28 cellular contexts compared by ENCODE assay signal in genomic region chr11:17792161-17792560, GRCh38. TPM values are rescaled to one million over a fixed set of nuclear protein-coding genes. Genes with fewer than 3 reads are reported as not detected.
"Had no signal": no experiment of that assay in that cellular context is flagged by ENCODE, and none has a peak within 500 bp of the region (broad histone marks: within the 10 kb centered on the region; RNA-seq: fewer than 3 reads in every experiment).

No MANE protein-coding gene starts in this region.

- H3K27ac ChIP-seq: breast epithelium, Peyer's patch, RWPE1, SJCRH30 had no signal

- H3K4me1 ChIP-seq: breast epithelium, Peyer's patch had no signal

- H3K27me3 ChIP-seq: breast epithelium, MG63, Peyer's patch, SJCRH30 had no signal

- H3K36me3 ChIP-seq: breast epithelium, MG63, Peyer's patch, SJCRH30 had no signal

- DNase-seq: activated CD4-positive, alpha-beta T cell treated with anti-CD3 and anti-CD28 coated beads for 4 hours; activated CD8-positive, alpha-beta memory T cell treated with anti-CD3 and anti-CD28 coated beads, Interleukin-2, amount 50 U/mL, for 4 hours; activated CD8-positive, alpha-beta T cell treated with anti-CD3 and anti-CD28 coated beads for 36 hours; activated naive CD4-positive, alpha-beta T cell; activated T-cell treated with anti-CD3 and anti-CD28 coated beads, Interleukin-2, amount 50 U/mL, for 72 hours; MG63; MV-4-11; NCI-H1092 treated with DMSO at 0.1 percent for 48 hours; NCI-H1417 treated with DMSO at 0.1 percent for 48 hours; NCI-H187; NCI-H2081; NCI-H2227 treated with DMSO at 0.1 percent for 48 hours; NCI-H446 treated with DMSO at 0.1 percent for 48 hours; NCI-H524 treated with DMSO at 0.1 percent for 48 hours; NCI-H774; NK-92 treated with Interleukin-12 subunit alpha and Interleukin-12 subunit beta, amount 100 ng/mL, for 24 hours; OCI-M1; Peyer's patch; Right ventricle myocardium superior; SJCRH30; SK-N-SH; SW 1271 had no signal

- ATAC-seq: activated CD4-positive, CD25-positive, alpha-beta regulatory T cell treated with anti-CD3 and anti-CD28 coated beads, Interleukin-2, amount 50 U/mL, for 24 hours; activated CD8-positive, alpha-beta T cell treated with anti-CD3 and anti-CD28 coated beads for 36 hours; activated T-cell treated with anti-CD3 and anti-CD28 coated beads, Interleukin-2, amount 50 U/mL, for 72 hours had no signal

- H3K4me3 ChIP-seq: breast epithelium, MG63, Peyer's patch, SJCRH30 had no signal

- H3K9me3 ChIP-seq: breast epithelium, MG63, Peyer's patch, SJCRH30, SK-N-SH had no signal

- H3K4me2 ChIP-seq: SK-N-SH had no signal

- H3K9ac ChIP-seq: SK-N-SH had no signal

RNA-seq across cellular contexts. Expression of gene KCNC1, which starts 57.6 kb away (rescaled TPM):
- total RNA-seq: activated CD8-positive, alpha-beta T cell treated with anti-CD3 and anti-CD28 coated beads for 36 hours; activated T-cell treated with anti-CD3 and anti-CD28 coated beads, Interleukin-2, amount 50 U/mL, for 72 hours; activated T-helper 2 cell treated with anti-CD3 and anti-CD28 coated beads, Interferon-gamma antibody, Interleukin-2, Interleukin-4, amounts not matched to agents 10 μg/mL and 5 μg/mL and 100 μg/mL, durations not matched to agents 14 hours and 24 hours and 36 hours; aorta; Right ventricle myocardium superior; T-helper 1 cell treated with Interleukin-12 subunit alpha and Interleukin-12 subunit beta and Interleukin-4 antibody, amounts not matched to agents 30 ng/mL and 1 ng/mL, for 36 hours had no signal
- polyA plus RNA-seq: aorta had no signal
